Comparison of ENCODE assay signal across 11 cellular contexts in genomic region chr20:63034511-63035283, GRCh38. TPM values are rescaled to one million over a fixed set of nuclear protein-coding genes. Genes with fewer than 3 reads are reported as not detected.
DNase-seq lines count a peak whose midpoint lies in the region; ATAC-seq, FAIRE-seq and TF ChIP-seq lines count a peak whose summit lies in the region.
"Not testable (repeated sequence)": the region's sequence is repeated elsewhere in the genome, so short reads cannot be mapped to it uniquely, and the experiment has no call there.
"Had no signal": no experiment of that assay in that cellular context is flagged by ENCODE, and none has a peak within 500 bp of the region (broad histone marks: within the 10 kb centered on the region; RNA-seq: fewer than 3 reads in every experiment).

No MANE protein-coding gene starts in this region.

- H3K27ac ChIP-seq in Karpas-422 (ENCODE audit: low read length): peak overlapping the region; percentile 93; the same call in 1 of the 2 replicates
- not testable (repeated sequence) for H3K27ac ChIP-seq in kidney (ENCODE audit: low read depth in 2 of 2, low read length in 2 of 2); upper lobe of right lung

- H3K4me3 ChIP-seq in Karpas-422 (ENCODE audit: low read length); kidney (ENCODE audit: low read length in 2 of 2); upper lobe of right lung: not testable (repeated sequence)

- H3K9me3 Mint-ChIP-seq in CD14-positive monocyte, neural crest cell: not testable (repeated sequence)

- H3K9me3 ChIP-seq in Karpas-422 (ENCODE audit: low read length); kidney (ENCODE audit: control insufficient read depth in 1 of 2, low read length in 2 of 2); upper lobe of right lung: not testable (repeated sequence)

- H3K36me3 Mint-ChIP-seq in CD14-positive monocyte; neural crest cell (ENCODE audit: low read depth): not testable (repeated sequence)

- not testable (repeated sequence) for H3K27me3 ChIP-seq in Karpas-422 (ENCODE audit: low read length)
- H3K27me3 ChIP-seq in upper lobe of right lung: peaks cover 68% of the 10 kb centered on the region

- H3K79me2 ChIP-seq in Karpas-422 (ENCODE audit: low read length): not testable (repeated sequence)

- H3K4me1 ChIP-seq in Karpas-422 (ENCODE audit: low read length): peaks cover 44% of the 10 kb centered on the region
- H3K4me1 ChIP-seq in kidney (ENCODE audit: control insufficient read depth in 1 of 2, insufficient read depth in 1 of 2, low read depth in 1 of 2, low read length in 2 of 2); upper lobe of right lung: not testable (repeated sequence)

- not testable (repeated sequence) for TF ChIP-seq CTCF in CD14-positive monocyte (IDR thresholded peaks at IDR 0.05); kidney (IDR thresholded peaks at IDR 0.05; ENCODE audit: borderline replicate concordance, extremely low read depth, insufficient read depth); neural crest cell (conservative IDR thresholded peaks at IDR 0.05); upper lobe of right lung (IDR thresholded peaks at IDR 0.05)

- H3K4me3 Mint-ChIP-seq in CD14-positive monocyte, neural crest cell: not testable (repeated sequence)

- intact Hi-C loops in CD14-positive monocyte (cut with micrococcal nuclease); Right ventricle myocardium superior (cut with DNase I); kidney (cut with DNase I); upper lobe of right lung (cut with DNase I): not testable (repeated sequence)

- DNase-seq in CD14-positive monocyte (ENCODE audit: low spot score) (peak; percentile 16), Right ventricle myocardium superior (peak; percentile 23), kidney (peak; percentile 26), upper lobe of right lung (peak; percentile 26)
- DNase-seq in Karpas-422; neural crest cell (ENCODE audit: low read depth, low spot score): not testable (repeated sequence)
- peak; percentile 1 for DNase-seq in activated naive CD4-positive, alpha-beta T cell treated with anti-CD3 and anti-CD28 coated beads, Interleukin-2, amount 50 U/mL, for 16 hours

- H3K36me3 ChIP-seq in Karpas-422 (ENCODE audit: insufficient read depth, low read length); kidney (ENCODE audit: control insufficient read depth in 1 of 2, insufficient read depth in 2 of 2, low read length in 2 of 2); upper lobe of right lung: not testable (repeated sequence)

- not testable (repeated sequence) for H3K9ac ChIP-seq in Karpas-422 (ENCODE audit: low read length); kidney (ENCODE audit: low read length in 2 of 2)

- H3K27ac Mint-ChIP-seq in CD14-positive monocyte: not testable (repeated sequence)
- H3K27ac Mint-ChIP-seq in neural crest cell (ENCODE audit: unreplicated experiment): peak overlapping the region; percentile 24

- not testable (repeated sequence) for H3K4me2 ChIP-seq in Karpas-422 (ENCODE audit: low read depth, low read length, poor library complexity, severe bottlenecking)

- not testable (repeated sequence) for H2AFZ ChIP-seq in Karpas-422 (ENCODE audit: low read length)

- not testable (repeated sequence) for H3K4me1 Mint-ChIP-seq in CD14-positive monocyte
- H3K4me1 Mint-ChIP-seq in neural crest cell: peaks cover 43% of the 10 kb centered on the region

- ATAC-seq in Right ventricle myocardium superior (ENCODE audit: poor library complexity); upper lobe of right lung: not testable (repeated sequence)

- not testable (repeated sequence) for FAIRE-seq in kidney (lab: Jason Lieb, UNC)

- not testable (repeated sequence) for H3K9me2 ChIP-seq in Karpas-422 (replicated peaks; ENCODE audit: insufficient read depth, low read length)

- peaks cover 31 to 83% (median 32%) of the 10 kb centered on the region in 3 donors for H3K27me3 Mint-ChIP-seq in CD14-positive monocyte (ENCODE audit: low read depth in 3 of 3)
- peaks cover 13% of the 10 kb centered on the region for H3K27me3 Mint-ChIP-seq in neural crest cell (ENCODE audit: low read depth)

- H4K20me1 ChIP-seq in Karpas-422 (ENCODE audit: insufficient read depth, low read depth, low read length): not testable (repeated sequence)

RNA-seq across cellular contexts. Expression of gene BHLHE23, which starts 27.9 kb away (rescaled TPM):
- polyA plus RNA-seq in CD14-positive monocyte: not detected
- not detected in 2 replicates for total RNA-seq in Karpas-422 (2014; rRNA removed; shearing (Covaris generic); ENCODE audit: low replicate concordance)
- not detected for total RNA-seq in Right ventricle myocardium superior
- total RNA-seq in kidney: not detected
- polyA plus RNA-seq in kidney (ENCODE audit: insufficient read depth, low read depth, low replicate concordance): not detected
- not detected in 2 replicates for total RNA-seq in neural crest cell
- not detected for total RNA-seq in upper lobe of right lung
- total RNA-seq: CD4-positive, CD25-positive, alpha-beta regulatory T cell; Daoy; GM23248; IMR-90 had no signal
- polyA plus RNA-seq: CD4-positive, CD25-positive, alpha-beta regulatory T cell; GM23248; IMR-90 had no signal
